In the genomic region with DNA sequence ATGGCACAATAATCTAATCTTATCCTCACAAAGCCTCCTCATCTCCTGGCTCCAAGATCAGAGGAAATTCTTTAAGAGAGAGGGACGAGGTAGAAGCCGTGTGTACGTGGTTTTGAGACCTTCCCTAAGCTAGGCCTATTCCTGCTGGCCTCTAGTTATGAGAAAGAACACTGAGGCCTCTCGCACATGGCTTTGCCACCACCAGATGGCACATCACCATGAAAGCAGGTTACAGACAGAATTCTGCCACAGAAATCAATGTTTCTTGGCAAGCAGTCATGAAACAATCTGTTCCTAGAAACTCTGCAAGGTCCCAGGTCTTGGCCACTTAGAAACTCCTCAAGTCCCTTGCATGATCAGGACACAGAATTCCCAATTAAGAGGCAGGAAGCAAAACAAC, we compare ENCODE assay signal across 9 cellular contexts.
DNase-seq lines count a peak whose midpoint lies in the region; ATAC-seq and TF ChIP-seq lines count a peak whose summit lies in the region.
"Had no signal": no experiment of that assay in that cellular context is flagged by ENCODE, and none has a peak within 500 bp of the region (broad histone marks: within the 10 kb centered on the region; RNA-seq: fewer than 3 reads in every experiment).

No MANE protein-coding gene starts in this region.

- H3K4me1 Mint-ChIP-seq in mesothelial cell of epicardium = peaks cover 12% of the 10 kb centered on the region

- no peaks in the 10 kb centered on the region for H3K9me3 ChIP-seq in body of pancreas

- TF ChIP-seq CTCF in body of pancreas (IDR thresholded peaks at IDR 0.05) (peak in 6 of 7 experiments; percentile 26 to 62 (median 46)), mesothelial cell of epicardium (IDR thresholded peaks at IDR 0.05; ENCODE audit: unreplicated experiment) (peak; percentile 12)

- no peak overlapping the region for H3K4me3 ChIP-seq in body of pancreas

- intact Hi-C loops in body of pancreas (cut with DNase I) = no loop called here

- no peak overlapping the region for H3K4me3 Mint-ChIP-seq in mesothelial cell of epicardium

- no peak overlapping the region for H3K27ac ChIP-seq in body of pancreas

- DNase-seq in DMS 273 treated with DMSO at 0.1 percent for 48 hours (lab: John Stamatoyannopoulos, UW) (peak; percentile 79), LHCN-M2 (ENCODE audit: low read depth) (peak; percentile 48), body of pancreas (peak; percentile 54 to 79 (median 66)), mesothelial cell of epicardium (ENCODE audit: low spot score in 2 of 2, unreplicated experiment in 2 of 2) (no peak), NCI-H128 (lab: John Stamatoyannopoulos, UW; ENCODE audit: unreplicated experiment) (no peak), cerebellar nuclear complex (lab: John Stamatoyannopoulos, UW) (no peak)
- DNase-seq in activated CD4-positive, alpha-beta T cell treated with anti-CD3 and anti-CD28 coated beads, Interleukin-2, amount 50 U/mL, for 1 hour = no peak
- DNase-seq: activated effector memory CD4-positive, alpha-beta T cell treated with anti-CD3 and anti-CD28 coated beads, Interleukin-2, amount 50 U/mL, for 16 hours had no signal

- H3K27ac Mint-ChIP-seq in mesothelial cell of epicardium = no peak overlapping the region

- no peaks in the 10 kb centered on the region for H3K27me3 Mint-ChIP-seq in mesothelial cell of epicardium (ENCODE audit: low read depth)

- no peak for TF ChIP-seq POLR2A in body of pancreas (IDR thresholded peaks at IDR 0.05)

- H3K27me3 ChIP-seq in body of pancreas = no peaks in the 10 kb centered on the region

- H3K9me3 Mint-ChIP-seq in mesothelial cell of epicardium = no peaks in the 10 kb centered on the region

- ATAC-seq in body of pancreas = peak; percentile 76
- ATAC-seq in HG02870 (IDR thresholded peaks at IDR 0.05; ENCODE audit: unreplicated experiment) = no peak

- H3K36me3 Mint-ChIP-seq in mesothelial cell of epicardium = no peaks in the 10 kb centered on the region

- H3K36me3 ChIP-seq in body of pancreas (replicated peaks in 1 of 2; ENCODE audit: insufficient read depth in 1 of 2, low read depth in 2 of 2) = no peaks in the 10 kb centered on the region

- H3K4me1 ChIP-seq in body of pancreas = peaks cover 6% of the 10 kb centered on the region

- 33 to 42% methylated on average over 4 of the region's 4 CpGs for WGBS in body of pancreas, 2 donors

Comparison
In these comparisons a context has a peak if more than half of its experiments do, and no peak if none do; other contexts are left out.
1. DNase-seq: peak in DMS 273 treated with DMSO at 0.1 percent for 48 hours (single experiment), LHCN-M2 (single experiment) and body of pancreas (4 of 4); none in mesothelial cell of epicardium (0 of 2), NCI-H128 (single experiment), activated CD4-positive, alpha-beta T cell treated with anti-CD3 and anti-CD28 coated beads, Interleukin-2, amount 50 U/mL, for 1 hour (single experiment) and cerebellar nuclear complex (0 of 2).